In the genomic region with DNA sequence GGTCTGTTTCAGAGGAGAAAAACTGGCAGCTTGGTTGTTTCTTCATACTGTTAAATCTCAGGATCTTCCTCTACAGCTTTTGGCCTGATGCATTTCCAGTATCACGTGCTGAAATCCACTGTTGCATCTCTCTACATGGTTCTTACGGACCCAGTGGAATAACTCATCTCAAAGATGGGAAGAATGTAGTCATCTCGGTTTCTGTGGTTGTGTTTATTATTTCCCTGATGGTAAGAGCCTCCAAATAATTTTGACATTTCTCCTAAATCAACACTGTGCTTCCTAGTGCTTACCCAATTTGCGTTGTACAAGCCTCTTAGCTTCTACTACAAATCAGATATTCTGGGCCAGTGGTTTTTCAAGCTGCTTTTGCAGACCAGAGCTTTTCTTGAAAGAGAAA, we compare ENCODE assay signal across 24 cellular contexts.
A peak's percentile ranks its signal among the peaks of the same experiment; 100 is the strongest.
DNase-seq lines count a peak whose midpoint lies in the region; ATAC-seq and TF ChIP-seq lines count a peak whose summit lies in the region.
"Had no signal": no experiment of that assay in that cellular context is flagged by ENCODE, and none has a peak within 500 bp of the region (broad histone marks: within the 10 kb centered on the region; RNA-seq: fewer than 3 reads in every experiment).

No MANE protein-coding gene starts in this region.

- peaks cover 2% of the 10 kb centered on the region for H3K27me3 Mint-ChIP-seq in neural progenitor cell (ENCODE audit: insufficient read depth, low read depth)
- H3K27me3 Mint-ChIP-seq: activated naive CD8-positive, alpha-beta T cell treated with anti-CD3 and anti-CD28 coated beads for 36 hours; CD4-positive, alpha-beta memory T cell; naive thymus-derived CD8-positive, alpha-beta T cell had no signal

- H3K9ac ChIP-seq in adipocyte (ENCODE audit: low read length): peak overlapping the region; percentile 53
- no peak overlapping the region for H3K9ac ChIP-seq in fibroblast of lung (ENCODE audit: insufficient read depth, low read length)
- no peak overlapping the region for H3K9ac ChIP-seq in neural progenitor cell

- no peaks in the 10 kb centered on the region for H3K79me2 ChIP-seq in fibroblast of lung (ENCODE audit: control insufficient read depth, insufficient read depth, low read length)
- no peaks in the 10 kb centered on the region for H3K79me2 ChIP-seq in neural progenitor cell (ENCODE audit: low read depth)

- H3K27me3 ChIP-seq in adipocyte (replicated peaks; ENCODE audit: control insufficient read depth, insufficient read depth, low read length) (no peaks in the 10 kb centered on the region), fibroblast of lung (ENCODE audit: control insufficient read depth, insufficient read depth, low read length) (no peaks in the 10 kb centered on the region), neural progenitor cell (no peaks in the 10 kb centered on the region)
- H3K27me3 ChIP-seq: ovary had no signal

- no peak for TF ChIP-seq CTCF in AG10803 (conservative IDR thresholded peaks at IDR 0.05; ENCODE audit: low read length)
- no peak for TF ChIP-seq CTCF in fibroblast of lung (conservative IDR thresholded peaks at IDR 0.05 in 1 of 2, IDR thresholded peaks at IDR 0.05 in 1 of 2; ENCODE audit: low read depth in 1 of 2, low read length in 2 of 2)
- TF ChIP-seq CTCF in neural progenitor cell (IDR thresholded peaks at IDR 0.05): no peak
- no peak for TF ChIP-seq CTCF in mucosa of descending colon (IDR thresholded peaks at IDR 0.05)

- intact Hi-C loops in mucosa of descending colon (cut with DNase I, micrococcal nuclease): no loop called here

- H3K27ac ChIP-seq in fibroblast of lung (ENCODE audit: insufficient read depth, low read length): no peak overlapping the region
- no peak overlapping the region for H3K27ac ChIP-seq in neural progenitor cell
- H3K27ac ChIP-seq: dorsolateral prefrontal cortex, ovary had no signal

- H3K4me2 ChIP-seq in fibroblast of lung (ENCODE audit: extremely low read depth, insufficient read depth, low read length) (no peak overlapping the region), neural progenitor cell (no peak overlapping the region)

- H3K4me3 Mint-ChIP-seq in neural progenitor cell: no peak overlapping the region
- H3K4me3 Mint-ChIP-seq: activated naive CD8-positive, alpha-beta T cell treated with anti-CD3 and anti-CD28 coated beads for 36 hours; CD4-positive, alpha-beta memory T cell; naive thymus-derived CD8-positive, alpha-beta T cell had no signal

- H3K36me3 Mint-ChIP-seq in neural progenitor cell: no peaks in the 10 kb centered on the region
- H3K36me3 Mint-ChIP-seq: activated naive CD8-positive, alpha-beta T cell treated with anti-CD3 and anti-CD28 coated beads for 36 hours; CD4-positive, alpha-beta memory T cell; naive thymus-derived CD8-positive, alpha-beta T cell had no signal

- ATAC-seq in mucosa of descending colon: no peak
- ATAC-seq: naive thymus-derived CD8-positive, alpha-beta T cell had no signal

- no peak overlapping the region for H2AFZ ChIP-seq in fibroblast of lung (ENCODE audit: low read length)
- H2AFZ ChIP-seq in neural progenitor cell (replicated peaks): peak overlapping the region; percentile 3

- no peaks in the 10 kb centered on the region for H3K4me1 Mint-ChIP-seq in neural progenitor cell
- H3K4me1 Mint-ChIP-seq: activated naive CD8-positive, alpha-beta T cell treated with anti-CD3 and anti-CD28 coated beads for 36 hours; CD4-positive, alpha-beta memory T cell; naive thymus-derived CD8-positive, alpha-beta T cell had no signal

- no peaks in the 10 kb centered on the region for H3F3A ChIP-seq in neural progenitor cell (ENCODE audit: low read depth)

- no peak overlapping the region for H3K27ac Mint-ChIP-seq in neural progenitor cell
- H3K27ac Mint-ChIP-seq: activated naive CD8-positive, alpha-beta T cell treated with anti-CD3 and anti-CD28 coated beads for 36 hours; activated T-helper 2 cell treated with anti-CD3 and anti-CD28 coated beads, Interferon-gamma antibody, Interleukin-2, Interleukin-4, amounts not matched to agents 10 μg/mL and 5 μg/mL and 100 μg/mL, durations not matched to agents 14 hours and 24 hours and 36 hours; CD4-positive, alpha-beta memory T cell; naive thymus-derived CD8-positive, alpha-beta T cell had no signal

- H3K9me3 ChIP-seq in adipocyte (ENCODE audit: control insufficient read depth, low read length) (no peaks in the 10 kb centered on the region), fibroblast of lung (ENCODE audit: control insufficient read depth, insufficient read depth, low read depth, low read length) (no peaks in the 10 kb centered on the region), neural progenitor cell (ENCODE audit: low read depth) (no peaks in the 10 kb centered on the region), mucosa of descending colon (no peaks in the 10 kb centered on the region)
- H3K9me3 ChIP-seq: ovary had no signal

- H3K4me3 ChIP-seq in AG10803 (ENCODE audit: low read length): no peak overlapping the region
- no peak overlapping the region for H3K4me3 ChIP-seq in adipocyte (ENCODE audit: low read length)
- no peak overlapping the region for H3K4me3 ChIP-seq in fibroblast of lung (replicated peaks in 1 of 4; ENCODE audit: control extremely low read depth in 1 of 4, insufficient read depth in 1 of 4, low read depth in 3 of 4, low read length in 4 of 4)
- H3K4me3 ChIP-seq in neural progenitor cell: no peak overlapping the region
- H3K4me3 ChIP-seq in mucosa of descending colon: no peak overlapping the region
- H3K4me3 ChIP-seq: dorsolateral prefrontal cortex, ovary had no signal

- DNase-seq in AG10803 (ENCODE audit: low read depth) (peak; percentile 52), adipocyte (ENCODE audit: low read depth) (peak; percentile 69), fibroblast of lung (ENCODE audit: low read depth in 2 of 2) (peak; percentile 55 to 77), neural progenitor cell (ENCODE audit: low spot score) (no peak), T-helper 1 cell (no peak), mucosa of descending colon (no peak), NCI-H82 treated with DMSO at 0.1 percent for 48 hours (lab: John Stamatoyannopoulos, UW; ENCODE audit: unreplicated experiment) (no peak), cerebellum (ENCODE audit: low spot score) (no peak)
- DNase-seq: activated CD8-positive, alpha-beta memory T cell treated with anti-CD3 and anti-CD28 coated beads, Interleukin-2, amount 50 U/mL, for 4 hours; activated naive CD8-positive, alpha-beta T cell treated with anti-CD3 and anti-CD28 coated beads for 36 hours; CD4-positive, alpha-beta memory T cell; DMS153; dorsolateral prefrontal cortex; Karpas-422; kidney glomerular epithelial cell; naive thymus-derived CD8-positive, alpha-beta T cell; NCI-H1092; NCI-H2029; NCI-H2227 treated with DMSO at 0.1 percent for 48 hours; ovary; stimulated activated CD8-positive, alpha-beta memory T cell treated with anti-CD3 and anti-CD28 coated beads, Interleukin-4, amount 100 ng/mL, for 48 hours; substantia nigra; T-helper 9 cell had no signal

- H3K4me1 ChIP-seq in adipocyte (ENCODE audit: control insufficient read depth, insufficient read depth, low read length): peaks cover 22% of the 10 kb centered on the region
- H3K4me1 ChIP-seq in fibroblast of lung (ENCODE audit: control insufficient read depth, extremely low read depth, insufficient read depth, low read length): no peaks in the 10 kb centered on the region
- H3K4me1 ChIP-seq in neural progenitor cell: no peaks in the 10 kb centered on the region
- H3K4me1 ChIP-seq in mucosa of descending colon (ENCODE audit: low read depth): no peaks in the 10 kb centered on the region

- H3K36me3 ChIP-seq in adipocyte (ENCODE audit: control insufficient read depth, insufficient read depth, low read length, severe bottlenecking) (no peaks in the 10 kb centered on the region), fibroblast of lung (ENCODE audit: control insufficient read depth, insufficient read depth, low read length) (no peaks in the 10 kb centered on the region), neural progenitor cell (no peaks in the 10 kb centered on the region), mucosa of descending colon (ENCODE audit: low read depth) (no peaks in the 10 kb centered on the region)
- H3K36me3 ChIP-seq: ovary had no signal

- H3K9me3 Mint-ChIP-seq in neural progenitor cell: no peaks in the 10 kb centered on the region
- H3K9me3 Mint-ChIP-seq: activated naive CD8-positive, alpha-beta T cell treated with anti-CD3 and anti-CD28 coated beads for 36 hours had no signal

- H4K20me1 ChIP-seq in fibroblast of lung (ENCODE audit: control insufficient read depth, extremely low read depth, insufficient read depth, low read length) (no peaks in the 10 kb centered on the region), neural progenitor cell (ENCODE audit: low read depth) (no peaks in the 10 kb centered on the region)

Comparison
In these comparisons a context has a peak if more than half of its experiments do, and no peak if none do; other contexts are left out.
1. DNase-seq: peak in AG10803 (single experiment), adipocyte (single experiment) and fibroblast of lung (2 of 2); none in neural progenitor cell (single experiment), T-helper 1 cell (0 of 5), mucosa of descending colon (0 of 3), NCI-H82 treated with DMSO at 0.1 percent for 48 hours (single experiment) and cerebellum (single experiment).